Comparison of ENCODE assay signal across 9 cellular contexts in the genomic region with DNA sequence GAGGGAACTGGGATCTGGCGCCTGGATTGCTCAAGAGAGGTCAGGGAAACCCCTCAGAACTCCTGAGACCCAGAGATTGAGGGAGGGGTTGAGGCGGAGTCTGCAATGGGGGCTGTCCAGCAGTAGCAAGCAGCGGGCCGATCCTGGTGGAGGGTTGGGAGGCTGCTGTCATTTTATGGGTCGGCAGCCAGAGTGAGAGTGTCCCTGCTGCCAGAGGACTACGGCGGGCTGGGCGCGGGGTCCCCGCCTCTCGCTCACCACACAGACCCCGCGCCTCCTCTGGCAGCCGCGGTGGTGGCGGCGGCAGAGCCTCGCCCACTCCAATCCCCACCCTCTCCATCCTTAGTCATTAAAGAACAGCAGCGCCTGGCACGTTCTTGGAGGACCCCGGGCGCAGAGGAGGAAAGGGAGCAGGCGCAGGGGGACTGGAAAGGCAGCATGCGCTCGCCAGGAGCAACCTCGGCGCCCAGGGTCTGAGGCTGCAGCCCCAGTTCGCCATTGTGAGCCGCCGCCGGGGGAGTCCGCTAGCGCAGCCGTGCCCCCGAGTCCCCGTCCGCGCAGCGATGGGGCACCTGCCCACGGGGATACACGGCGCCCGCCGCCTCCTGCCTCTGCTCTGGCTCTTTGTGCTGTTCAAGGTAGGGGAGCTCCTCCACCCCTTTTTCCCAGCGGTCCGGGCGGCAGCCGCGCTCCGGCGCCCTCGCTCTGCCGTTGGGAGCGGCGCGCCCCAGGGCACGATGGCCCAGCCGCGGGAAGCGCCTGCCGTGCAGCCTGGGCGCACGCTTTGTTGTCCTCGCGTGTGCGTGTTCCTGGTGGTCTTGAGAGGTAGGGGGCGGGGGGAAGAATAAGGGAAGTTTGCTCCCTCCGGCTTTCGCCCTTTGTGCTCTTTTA. TPM values are rescaled to one million over a fixed set of nuclear protein-coding genes. Genes with fewer than 3 reads are reported as not detected.
DNase-seq lines count a peak whose midpoint lies in the region; ATAC-seq and TF ChIP-seq lines count a peak whose summit lies in the region.
"Had no signal": no experiment of that assay in that cellular context is flagged by ENCODE, and none has a peak within 500 bp of the region (broad histone marks: within the 10 kb centered on the region; RNA-seq: fewer than 3 reads in every experiment).

A gene (plus strand): TSS at position 345 of the 891 bp plus-strand sequence.

- ATAC-seq in esophagus mucosa (peak; percentile 29), HG03457 (IDR thresholded peaks at IDR 0.05; ENCODE audit: unreplicated experiment) (no peak)

- peak within 1 kb of the TSS; percentile 98 for H2AFZ ChIP-seq in neuron (ENCODE audit: low read depth, low read length)

- H3K4me1 ChIP-seq in neuron (ENCODE audit: insufficient read depth, low read length), result peaks cover 6% of the 10 kb centered on the region

- H3K36me3 ChIP-seq in GM06990 (ENCODE audit: control insufficient read depth, insufficient read depth, low read length) (no peaks in the 10 kb centered on the region), neuron (ENCODE audit: insufficient read depth, low read length) (no peaks in the 10 kb centered on the region)
- H3K36me3 ChIP-seq: neutrophil had no signal

- H3K9me3 ChIP-seq in neuron (ENCODE audit: low read length), result no peaks in the 10 kb centered on the region
- H3K9me3 ChIP-seq: neutrophil had no signal

- peak; percentile 5 for DNase-seq in GM06990 (ENCODE audit: extremely low read depth, insufficient read length)
- peak; percentile 20 for DNase-seq in NCI-H446 treated with DMSO at 0.1 percent for 48 hours (lab: John Stamatoyannopoulos, UW)
- no peak for DNase-seq in globus pallidus (ENCODE audit: low spot score)
- DNase-seq in posterior vena cava (ENCODE audit: low spot score), result no peak
- DNase-seq in effector CD8-positive, alpha-beta T cell (lab: John Stamatoyannopoulos, UW), result no peak

- H3K4me3 ChIP-seq in GM06990 (replicated peaks; ENCODE audit: low read depth, low read length) (no peak within 1 kb of the TSS), neuron (ENCODE audit: low read length) (peak within 1 kb of the TSS; percentile 54)

- no peaks in the 10 kb centered on the region; the same call in none of the 2 replicates for H3K27me3 ChIP-seq in GM06990 (replicated peaks; ENCODE audit: control insufficient read depth, insufficient read depth, low read length)
- peaks cover 16% of the 10 kb centered on the region for H3K27me3 ChIP-seq in neuron (ENCODE audit: insufficient read depth, low read length)

- intact Hi-C loops in posterior vena cava (cut with DNase I), result no loop called here

- TF ChIP-seq CTCF in GM06990 (IDR thresholded peaks at IDR 0.05; ENCODE audit: insufficient read depth, low read length, poor library complexity, severe bottlenecking), result no peak

RNA-seq across cellular contexts. Expression of the gene that starts here (rescaled TPM):
- 0.08 TPM for total RNA-seq in esophagus mucosa
- 1 to 10 TPM; 4.6 to 5.6 TPM for total RNA-seq in posterior vena cava

Comparison
In these comparisons a context has a peak if more than half of its experiments do, and no peak if none do; other contexts are left out.
1. Peak in ATAC-seq in esophagus mucosa; RNA of the gene not detected or under 1 TPM.
2. DNase-seq: peak in GM06990 (single experiment) and NCI-H446 treated with DMSO at 0.1 percent for 48 hours (single experiment); none in globus pallidus (single experiment), posterior vena cava (single experiment) and effector CD8-positive, alpha-beta T cell (single experiment).